ENCODE assay signal across 8 cellular contexts in the genomic region with DNA sequence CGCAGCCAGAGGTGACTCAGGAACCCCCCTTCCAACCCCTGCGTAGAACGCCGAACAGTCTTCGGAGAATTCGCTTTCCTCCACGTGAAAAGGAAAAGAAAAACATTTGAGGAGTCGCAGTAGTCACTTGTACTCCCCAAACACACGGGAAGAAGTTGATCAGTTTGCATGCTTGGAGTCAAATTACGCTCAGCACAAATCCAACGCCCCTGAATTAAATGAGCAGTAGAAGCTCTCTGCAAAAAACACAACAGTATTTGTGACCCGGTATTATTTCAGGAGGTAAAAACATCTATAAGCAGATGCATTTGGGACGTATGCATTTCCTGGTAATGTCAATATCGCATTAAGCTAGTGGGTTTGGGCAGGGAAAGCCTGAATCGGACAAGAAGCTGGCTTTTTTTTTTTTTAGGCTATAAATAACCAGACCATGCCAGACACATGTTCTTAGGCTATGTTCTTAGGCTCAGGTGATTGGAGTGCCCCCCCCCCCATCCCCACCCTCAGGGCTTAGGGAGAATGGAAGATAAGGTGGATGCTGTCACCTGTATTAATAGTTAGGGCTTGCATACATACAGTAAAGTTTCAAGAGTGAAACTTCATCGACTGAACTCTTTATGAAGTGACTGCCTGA. TPM values are rescaled to one million over a fixed set of nuclear protein-coding genes. Genes with fewer than 3 reads are reported as not detected.
A peak's percentile ranks its signal among the peaks of the same experiment; 100 is the strongest.
DNase-seq lines count a peak whose midpoint lies in the region; ATAC-seq and TF ChIP-seq lines count a peak whose summit lies in the region.

No MANE protein-coding gene starts in this region.

- H3K36me3 ChIP-seq in Panc1 (ENCODE audit: control insufficient read depth, insufficient read depth, low read length) (no peaks in the 10 kb centered on the region; the same call in 1 of the 2 replicates), ectodermal cell (ENCODE audit: control insufficient read depth, insufficient read depth, low read length) (no peaks in the 10 kb centered on the region), mucosa of stomach (ENCODE audit: control insufficient read depth, insufficient read depth, low read length) (no peaks in the 10 kb centered on the region)

- peaks cover 22% of the 10 kb centered on the region for H3K4me1 Mint-ChIP-seq in activated T-cell treated with anti-CD3 and anti-CD28 coated beads, Interleukin-2, amount 50 U/mL, for 4 hours (ENCODE audit: low read depth)

- H3K27me3 Mint-ChIP-seq in activated T-cell treated with anti-CD3 and anti-CD28 coated beads, Interleukin-2, amount 50 U/mL, for 4 hours (ENCODE audit: low read depth) = peaks cover 13% of the 10 kb centered on the region

- WGBS in ectodermal cell, 2 experiments = 2 to 3% methylated on average over 16 of the region's 16 CpGs

- H3K9me3 ChIP-seq in Panc1 (ENCODE audit: control insufficient read depth, insufficient read depth, low read depth, low read length) (no peaks in the 10 kb centered on the region), ectodermal cell (ENCODE audit: control insufficient read depth, low read length) (no peaks in the 10 kb centered on the region), mucosa of stomach (ENCODE audit: control insufficient read depth, low read length) (no peaks in the 10 kb centered on the region)

- POLR2A ChIA-PET in Panc1 (lab: Charles Lee) = no interaction called here

- H3K27ac ChIP-seq in Panc1 (ENCODE audit: low read length) (peak overlapping the region; percentile 75), ectodermal cell (ENCODE audit: insufficient read depth, low read depth, low read length, poor library complexity, severe bottlenecking) (no peak overlapping the region)

- no peaks in the 10 kb centered on the region for H3K27me3 ChIP-seq in Panc1 (ENCODE audit: control insufficient read depth, insufficient read depth, low read length)
- H3K27me3 ChIP-seq in ectodermal cell (ENCODE audit: control insufficient read depth, insufficient read depth, low read length, poor library complexity, severe bottlenecking) = peaks cover 18% of the 10 kb centered on the region
- H3K27me3 ChIP-seq in mucosa of stomach (ENCODE audit: control insufficient read depth, insufficient read depth, low read length) = no peaks in the 10 kb centered on the region

- no peak for DNase-seq in activated T-cell treated with anti-CD3 and anti-CD28 coated beads, Interleukin-2, amount 50 U/mL, for 4 hours
- no peak for DNase-seq in activated T-cell treated with anti-CD3 and anti-CD28 coated beads, Interleukin-2, amount 50 U/mL, for 1 hour
- no peak for DNase-seq in Panc1 (ENCODE audit: low read depth, low spot score)
- no peak for DNase-seq in LoVo (ENCODE audit: low spot score)
- DNase-seq in iPS-NIHi11 (ENCODE audit: low spot score) = no peak

- in situ Hi-C loops in Panc1 (cut with HindIII; ENCODE audit: low pct_unique_long_range_greater_than_20kb, low sequenced_read_pairs) = no loop called here

- peak in 1 of 2 donors; percentile 7 for ATAC-seq in activated T-cell treated with anti-CD3 and anti-CD28 coated beads, Interleukin-2, amount 50 U/mL, for 4 hours
- ATAC-seq in Panc1 (no peak), GM19395 (IDR thresholded peaks at IDR 0.05; ENCODE audit: unreplicated experiment) (no peak)

- H3K9ac ChIP-seq in mucosa of stomach (ENCODE audit: low read length) = peak overlapping the region; percentile 94

- H3K4me3 ChIP-seq in Panc1 (ENCODE audit: low read depth in 2 of 2, low read length in 2 of 2) (peak overlapping the region; percentile 80 to 85), ectodermal cell (ENCODE audit: insufficient read depth, low read depth, low read length) (peak overlapping the region; percentile 77), mucosa of stomach (ENCODE audit: low read length) (peak overlapping the region; percentile 72)

- no peak for TF ChIP-seq CTCF in Panc1 (IDR thresholded peaks at IDR 0.05)

- no peaks in the 10 kb centered on the region for H3K9me3 Mint-ChIP-seq in activated T-cell treated with anti-CD3 and anti-CD28 coated beads, Interleukin-2, amount 50 U/mL, for 4 hours

- CTCF ChIA-PET in Panc1 (lab: Charles Lee) = interaction anchor here (0.6 to 0.7 kb wide), 3 partner anchors 17 to 103 kb away, joined by 3 to 9 read pairs (median 3); no protein-coding TSS in a partner anchor

- intact Hi-C loops in Panc1 (cut with micrococcal nuclease; ENCODE audit: unreplicated experiment) = loop anchor here (5.0 kb wide), 1 partner anchor 106 kb away; no protein-coding TSS in a partner anchor

- H3K4me1 ChIP-seq in Panc1 (ENCODE audit: control insufficient read depth, insufficient read depth, low read length) (peaks cover 13% of the 10 kb centered on the region), ectodermal cell (ENCODE audit: control insufficient read depth, insufficient read depth, low read length) (peaks cover 4% of the 10 kb centered on the region), mucosa of stomach (ENCODE audit: control insufficient read depth, insufficient read depth, low read length) (peaks cover 9% of the 10 kb centered on the region)

- H3K4me3 Mint-ChIP-seq in activated T-cell treated with anti-CD3 and anti-CD28 coated beads, Interleukin-2, amount 50 U/mL, for 4 hours = peak overlapping the region; percentile 92

- no peaks in the 10 kb centered on the region for H3K36me3 Mint-ChIP-seq in activated T-cell treated with anti-CD3 and anti-CD28 coated beads, Interleukin-2, amount 50 U/mL, for 4 hours (ENCODE audit: insufficient read depth)

- no TSS peak for BruUV-seq in Panc1 (replicated peaks; lab: Mats Ljungman, UMichigan)

RNA-seq across cellular contexts. Expression of a gene that starts 0.9 kb away (rescaled TPM):
- total RNA-seq in activated T-cell treated with anti-CD3 and anti-CD28 coated beads, Interleukin-2, amount 50 U/mL, for 4 hours = 1 to 10 TPM; 5.4 to 6.3 (median 6.1) TPM
- total RNA-seq in Panc1 (2021; ENCODE audit: unreplicated experiment) = 16.5 TPM
- polyA plus RNA-seq in Panc1 (2012; ENCODE audit: insufficient read length) = 4.9 TPM
- 27.1 TPM for polyA plus RNA-seq in ectodermal cell (2013, experiment 1 of 4)
- polyA plus RNA-seq in ectodermal cell (2013, experiment 2 of 4) = 28.7 TPM
- 19.8 TPM for polyA plus RNA-seq in ectodermal cell (2013, experiment 3 of 4)
- polyA plus RNA-seq in ectodermal cell (2013, experiment 4 of 4) = 23.2 TPM
